9 cellular contexts compared by ENCODE assay signal in the genomic region with DNA sequence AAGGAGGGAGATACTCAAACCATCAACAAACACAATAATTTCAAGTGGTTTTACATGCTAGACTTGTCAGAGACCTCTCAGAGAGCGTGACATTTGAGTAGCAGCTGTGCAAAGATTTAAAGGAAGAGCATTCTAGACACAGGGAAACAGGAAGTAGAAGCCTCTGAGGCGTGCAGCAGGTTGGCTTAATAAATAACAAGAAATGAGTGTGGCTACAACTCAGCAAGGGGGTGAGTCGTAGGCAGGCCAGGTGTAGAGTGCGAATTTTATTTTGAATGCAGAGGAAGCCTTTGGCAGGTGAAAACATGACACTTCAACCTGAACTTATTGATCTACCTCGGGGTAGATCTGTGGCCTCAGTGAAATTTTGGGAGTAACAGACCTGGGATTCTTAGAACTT.
DNase-seq lines count a peak whose midpoint lies in the region; ATAC-seq, FAIRE-seq and TF ChIP-seq lines count a peak whose summit lies in the region.
"Had no signal": no experiment of that assay in that cellular context is flagged by ENCODE, and none has a peak within 500 bp of the region (broad histone marks: within the 10 kb centered on the region; RNA-seq: fewer than 3 reads in every experiment).

No MANE protein-coding gene starts in this region.

- H4K5ac ChIP-seq in mesendoderm (ENCODE audit: low read length): no peak overlapping the region

- intact Hi-C loops in OCI-LY7 (cut with micrococcal nuclease; ENCODE audit: unreplicated experiment) (loop anchor here (5.0 kb wide), 1 partner anchor 76 kb away; a partner anchor contains a TSS), testis (cut with DNase I; ENCODE audit: low total_unique reads) (no loop called here)

- no peak for TF ChIP-seq CTCF in OCI-LY7 (conservative IDR thresholded peaks at IDR 0.05; ENCODE audit: low read length)
- TF ChIP-seq CTCF in testis (IDR thresholded peaks at IDR 0.05): no peak

- H3K4me1 ChIP-seq in BLaER1 treated with 17β-estradiol and CSF1 and Interleukin-3, amounts not matched to agents 10 nM and 100 nM: peaks cover 61 to 75% (median 66%) of the 10 kb centered on the region in 10 experiments
- peaks cover 39% of the 10 kb centered on the region for H3K4me1 ChIP-seq in OCI-LY7 (ENCODE audit: insufficient read depth, low read length, poor library complexity, severe bottlenecking)
- no peaks in the 10 kb centered on the region for H3K4me1 ChIP-seq in small intestine (ENCODE audit: control insufficient read depth in 2 of 2, insufficient read depth in 1 of 2, low read depth in 1 of 2, low read length in 1 of 2)
- H3K4me1 ChIP-seq in testis: peaks cover 4% of the 10 kb centered on the region
- H3K4me1 ChIP-seq in mesendoderm (ENCODE audit: control insufficient read depth, low read depth, low read length): peaks cover 4% of the 10 kb centered on the region

- ATAC-seq in GM18861 (IDR thresholded peaks at IDR 0.05; ENCODE audit: unreplicated experiment) (peak; percentile 94), HG03060 (IDR thresholded peaks at IDR 0.05; ENCODE audit: low read depth, unreplicated experiment) (peak; percentile 85)

- H3K4ac ChIP-seq in mesendoderm (ENCODE audit: low read depth, low read length): no peak overlapping the region

- no peaks in the 10 kb centered on the region for H3K27me3 ChIP-seq in BLaER1 treated with 17β-estradiol and CSF1 and Interleukin-3, amounts not matched to agents 10 nM and 100 nM
- H3K27me3 ChIP-seq in small intestine (ENCODE audit: control insufficient read depth in 2 of 2, insufficient read depth in 2 of 2, low read length in 2 of 2): no peaks in the 10 kb centered on the region
- no peaks in the 10 kb centered on the region for H3K27me3 ChIP-seq in testis
- no peaks in the 10 kb centered on the region for H3K27me3 ChIP-seq in mesendoderm (ENCODE audit: insufficient read depth, low read length, poor library complexity)
- H3K27me3 ChIP-seq: upper lobe of left lung had no signal

- H2BK5ac ChIP-seq in mesendoderm (ENCODE audit: low read length): no peak overlapping the region

- peak overlapping the region; percentile 81 for H2AFZ ChIP-seq in OCI-LY7 (ENCODE audit: low read length)

- no peak overlapping the region for H2BK120ac ChIP-seq in mesendoderm (ENCODE audit: low read depth, low read length)

- H3K79me2 ChIP-seq in OCI-LY7 (ENCODE audit: insufficient read depth, low read depth, low read length) (no peaks in the 10 kb centered on the region), mesendoderm (ENCODE audit: control insufficient read depth, insufficient read depth, low read length) (no peaks in the 10 kb centered on the region)

- H3K23ac ChIP-seq in mesendoderm (ENCODE audit: low read length): no peak overlapping the region

- no peak overlapping the region for H2AK5ac ChIP-seq in mesendoderm (ENCODE audit: low read length)

- H3K9ac ChIP-seq in BLaER1 treated with 17β-estradiol and CSF1 and Interleukin-3, amounts not matched to agents 10 nM and 100 nM: no peak overlapping the region
- H3K9ac ChIP-seq in mesendoderm (ENCODE audit: low read length): no peak overlapping the region

- CTCF ChIA-PET in OCI-LY7 (lab: Charles Lee; ENCODE audit: unreplicated experiment): interaction anchor here (0.9 kb wide), 1 partner anchor 288 kb away, joined by 3 read pairs; no protein-coding TSS in a partner anchor

- BruUV-seq in OCI-LY7 (replicated peaks; lab: Mats Ljungman, UMichigan): no TSS peak

- TF ChIP-seq POLR2A in testis (IDR thresholded peaks at IDR 0.05): no peak

- peaks cover 0 to 10% (median 0%) of the 10 kb centered on the region in 11 experiments; a peak in 5 of 22 replicates for H3K9me3 ChIP-seq in BLaER1 treated with 17β-estradiol and CSF1 and Interleukin-3, amounts not matched to agents 10 nM and 100 nM (replicated peaks in 1 of 11)
- no peaks in the 10 kb centered on the region for H3K9me3 ChIP-seq in OCI-LY7 (ENCODE audit: low read length)
- H3K9me3 ChIP-seq in small intestine (ENCODE audit: control insufficient read depth, low read depth): no peaks in the 10 kb centered on the region
- H3K9me3 ChIP-seq in testis: no peaks in the 10 kb centered on the region
- H3K9me3 ChIP-seq: upper lobe of left lung had no signal

- no peak overlapping the region for H3K18ac ChIP-seq in mesendoderm (ENCODE audit: low read length)

- no peaks in the 10 kb centered on the region for H3K79me1 ChIP-seq in mesendoderm (ENCODE audit: low read length)

- H4K8ac ChIP-seq in mesendoderm (ENCODE audit: low read depth, low read length): no peak overlapping the region

- WGBS in small intestine, 3 donors: 6 to 39% (median 18%) methylated on average over 5 of the region's 5 CpGs
- WGBS in testis, 2 donors: 83% methylated on average over 5 of the region's 5 CpGs
- WGBS in mesendoderm (ENCODE audit: extremely low coverage, insufficient coverage, low lambda C conversion rate): no CpG with 5 or more reads among the region's 5 CpGs

- no peaks in the 10 kb centered on the region for H4K20me1 ChIP-seq in BLaER1 treated with 17β-estradiol and CSF1 and Interleukin-3, amounts not matched to agents 10 nM and 100 nM
- H4K20me1 ChIP-seq in OCI-LY7 (ENCODE audit: insufficient read depth, low read length): no peaks in the 10 kb centered on the region

- no peak for FAIRE-seq in small intestine (lab: Jason Lieb, UNC)

- H3K9me2 ChIP-seq in OCI-LY7 (ENCODE audit: insufficient read depth, low read length): no peaks in the 10 kb centered on the region

- POLR2A ChIA-PET in OCI-LY7 (lab: Charles Lee): interaction anchor here (0.5 to 1.9 kb wide), 5 partner anchors 9 to 388 kb away, joined by 3 to 7 read pairs (median 3); a partner anchor contains a TSS

- H2BK15ac ChIP-seq in mesendoderm (replicated peaks; ENCODE audit: low read depth): no peak overlapping the region

- no peak overlapping the region for H3K56ac ChIP-seq in mesendoderm (ENCODE audit: low read length)

- H3K4me2 ChIP-seq in BLaER1 treated with 17β-estradiol and CSF1 and Interleukin-3, amounts not matched to agents 10 nM and 100 nM: peak overlapping the region; percentile 53 to 95 (median 66)
- peak overlapping the region; percentile 57 for H3K4me2 ChIP-seq in OCI-LY7 (ENCODE audit: low read length)
- no peak overlapping the region for H3K4me2 ChIP-seq in mesendoderm (ENCODE audit: low read length)

- DNase-seq in OCI-LY7 (ENCODE audit: low spot score) (peak; percentile 92), small intestine (peak; percentile 71), testis (no peak), caudate nucleus (lab: John Stamatoyannopoulos, UW) (no peak), mesendoderm (no peak)
- DNase-seq: upper lobe of left lung had no signal

- H3K27ac ChIP-seq in BLaER1 treated with 17β-estradiol and CSF1 and Interleukin-3, amounts not matched to agents 10 nM and 100 nM: peak overlapping the region in 7 of 11 experiments; percentile 5 to 60 (median 37); a peak in 7 of 22 replicates
- H3K27ac ChIP-seq in OCI-LY7 (ENCODE audit: low read depth, low read length, poor library complexity, severe bottlenecking) (peak overlapping the region; percentile 70), small intestine (ENCODE audit: low read depth in 1 of 2, low read length in 1 of 2) (no peak overlapping the region), testis (no peak overlapping the region), caudate nucleus (ENCODE audit: low read depth, low read length) (no peak overlapping the region), mesendoderm (ENCODE audit: low read depth, low read length) (no peak overlapping the region)
- H3K27ac ChIP-seq: upper lobe of left lung had no signal

- H3K4me3 ChIP-seq in BLaER1 treated with 17β-estradiol and CSF1 and Interleukin-3, amounts not matched to agents 10 nM and 100 nM: no peak overlapping the region
- peak overlapping the region; percentile 13 for H3K4me3 ChIP-seq in OCI-LY7 (ENCODE audit: low read depth, low read length, poor library complexity, severe bottlenecking)
- H3K4me3 ChIP-seq in small intestine (ENCODE audit: low read depth in 1 of 2, low read length in 2 of 2): no peak overlapping the region
- no peak overlapping the region for H3K4me3 ChIP-seq in testis
- H3K4me3 ChIP-seq in mesendoderm (ENCODE audit: low read length): no peak overlapping the region
- H3K4me3 ChIP-seq: upper lobe of left lung had no signal

- no peaks in the 10 kb centered on the region for H3K36me3 ChIP-seq in BLaER1 treated with 17β-estradiol and CSF1 and Interleukin-3, amounts not matched to agents 10 nM and 100 nM
- H3K36me3 ChIP-seq in OCI-LY7 (ENCODE audit: insufficient read depth, low read length) (no peaks in the 10 kb centered on the region), small intestine (ENCODE audit: control insufficient read depth in 2 of 2, insufficient read depth in 2 of 2, low read length in 2 of 2) (no peaks in the 10 kb centered on the region), testis (ENCODE audit: low read depth, missing control alignments) (no peaks in the 10 kb centered on the region), mesendoderm (ENCODE audit: control insufficient read depth, insufficient read depth, low read length) (no peaks in the 10 kb centered on the region)
- H3K36me3 ChIP-seq: upper lobe of left lung had no signal

Comparison
In these comparisons a context has a peak if more than half of its experiments do, and no peak if none do; other contexts are left out.
1. H3K27ac ChIP-seq: peak in BLaER1 treated with 17β-estradiol and CSF1 and Interleukin-3, amounts not matched to agents 10 nM and 100 nM (7 of 11) and OCI-LY7 (single experiment); none in small intestine (0 of 2), testis (0 of 2), caudate nucleus (single experiment) and mesendoderm (single experiment).
2. DNase-seq: peak in OCI-LY7 (single experiment) and small intestine (single experiment); none in testis (single experiment), caudate nucleus (0 of 61) and mesendoderm (single experiment).